In the genomic region with DNA sequence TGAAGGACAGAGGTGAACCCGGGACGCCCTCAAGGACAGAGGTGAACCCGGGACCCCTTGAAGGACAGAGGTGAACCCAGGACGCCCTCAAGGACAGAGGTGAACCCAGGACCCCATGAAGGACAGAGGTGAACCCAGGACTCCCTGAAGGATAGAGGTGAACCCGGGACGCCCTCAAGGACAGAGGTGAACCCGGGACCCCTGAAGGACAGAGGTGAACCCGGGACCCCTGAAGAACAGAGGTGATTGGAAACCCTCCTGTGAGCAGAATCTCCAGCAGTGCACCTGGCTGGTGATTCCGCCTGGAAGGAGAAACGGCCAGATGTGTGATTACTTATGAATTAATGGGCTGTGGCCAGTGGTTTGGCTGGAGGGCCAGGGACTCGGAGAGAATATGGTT, we compare ENCODE assay signal across 23 cellular contexts.
A peak's percentile ranks its signal among the peaks of the same experiment; 100 is the strongest.
DNase-seq lines count a peak whose midpoint lies in the region; ATAC-seq and TF ChIP-seq lines count a peak whose summit lies in the region.
"Had no signal": no experiment of that assay in that cellular context is flagged by ENCODE, and none has a peak within 500 bp of the region (broad histone marks: within the 10 kb centered on the region; RNA-seq: fewer than 3 reads in every experiment).

No MANE protein-coding gene starts in this region.

- H3K36me3 Mint-ChIP-seq in endothelial cell (ENCODE audit: low read depth, unreplicated experiment) (peaks cover 27% of the 10 kb centered on the region), osteocyte (ENCODE audit: unreplicated experiment) (no peaks in the 10 kb centered on the region)
- H3K36me3 Mint-ChIP-seq: CD14-positive monocyte; CD8-positive, alpha-beta memory T cell had no signal

- no peak overlapping the region for H3K27ac ChIP-seq in right atrium auricular region
- H3K27ac ChIP-seq in esophagus muscularis mucosa (replicated peaks in 1 of 4): no peak overlapping the region
- H3K27ac ChIP-seq: A549; BLaER1 treated with 17β-estradiol and CSF1 and Interleukin-3, amounts not matched to agents 10 nM and 100 nM had no signal

- H3K36me3 ChIP-seq in right atrium auricular region (no peaks in the 10 kb centered on the region), esophagus muscularis mucosa (no peaks in the 10 kb centered on the region)
- H3K36me3 ChIP-seq: BE2C had no signal

- no peak for TF ChIP-seq POLR2A in esophagus muscularis mucosa (IDR thresholded peaks at IDR 0.05; ENCODE audit: low read depth)

- no peaks in the 10 kb centered on the region for H3K4me1 ChIP-seq in right atrium auricular region
- H3K4me1 ChIP-seq in esophagus muscularis mucosa: peaks cover 0 to 8% (median 3%) of the 10 kb centered on the region in 4 donors
- H3K4me1 ChIP-seq: A549, BE2C had no signal

- peaks cover 23% of the 10 kb centered on the region for H3K27me3 Mint-ChIP-seq in endothelial cell (ENCODE audit: unreplicated experiment)
- no peaks in the 10 kb centered on the region for H3K27me3 Mint-ChIP-seq in osteocyte (ENCODE audit: unreplicated experiment)

- H3K4me1 Mint-ChIP-seq in endothelial cell (ENCODE audit: unreplicated experiment) (no peaks in the 10 kb centered on the region), osteocyte (ENCODE audit: unreplicated experiment) (no peaks in the 10 kb centered on the region)
- H3K4me1 Mint-ChIP-seq: CD14-positive monocyte; CD8-positive, alpha-beta memory T cell; GM23338 had no signal

- TF ChIP-seq EP300 in esophagus muscularis mucosa (IDR thresholded peaks at IDR 0.05): no peak

- H3K4me3 ChIP-seq in right atrium auricular region (no peak overlapping the region), esophagus muscularis mucosa (no peak overlapping the region)
- H3K4me3 ChIP-seq: A549; BLaER1 treated with 17β-estradiol and CSF1 and Interleukin-3, amounts not matched to agents 10 nM and 100 nM; GM12878; GM23338 had no signal

- H3K27me3 ChIP-seq in right atrium auricular region: no peaks in the 10 kb centered on the region
- H3K27me3 ChIP-seq in esophagus muscularis mucosa: peaks cover 0 to 36% (median 0%) of the 10 kb centered on the region in 4 donors
- H3K27me3 ChIP-seq: BE2C; BLaER1 treated with 17β-estradiol and CSF1 and Interleukin-3, amounts not matched to agents 10 nM and 100 nM had no signal

- intact Hi-C loops in left cardiac atrium (cut with DNase I): no loop called here
- intact Hi-C loops in esophagus muscularis mucosa (cut with DNase I): no loop called here

- H3K27ac Mint-ChIP-seq in endothelial cell (ENCODE audit: unreplicated experiment) (peak overlapping the region; percentile 31), osteocyte (ENCODE audit: unreplicated experiment) (no peak overlapping the region)
- H3K27ac Mint-ChIP-seq: CD4-positive, alpha-beta T cell; GM23338 had no signal

- ATAC-seq in left cardiac atrium: no peak
- ATAC-seq: A549, GM12878, GM23338 had no signal

- peaks cover 47% of the 10 kb centered on the region for H3K9me3 Mint-ChIP-seq in endothelial cell (ENCODE audit: unreplicated experiment)
- H3K9me3 Mint-ChIP-seq in osteocyte (ENCODE audit: unreplicated experiment): peaks cover 21% of the 10 kb centered on the region

- TF ChIP-seq CTCF in right atrium auricular region (IDR thresholded peaks at IDR 0.05) (no peak), endothelial cell (IDR thresholded peaks at IDR 0.05; ENCODE audit: unreplicated experiment) (no peak), osteocyte (IDR thresholded peaks at IDR 0.05) (no peak), esophagus muscularis mucosa (IDR thresholded peaks at IDR 0.05) (no peak)

- peak; percentile 36 for DNase-seq in right atrium auricular region (ENCODE audit: low spot score)
- DNase-seq in left cardiac atrium: no peak
- no peak for DNase-seq in endothelial cell (ENCODE audit: low spot score)
- DNase-seq in osteocyte (ENCODE audit: extremely low spot score, unreplicated experiment): peak; percentile 38
- DNase-seq in stimulated activated CD4-positive, alpha-beta T cell treated with anti-CD3 and anti-CD28 coated beads, Interleukin-15, amount 100 ng/mL, for 24 hours: no peak
- no peak for DNase-seq in esophagus muscularis mucosa (ENCODE audit: extremely low spot score)
- no peak for DNase-seq in NCI-H2171 (lab: John Stamatoyannopoulos, UW)
- DNase-seq: 8988T; ACHN; AML-193; BE2C; CD4-positive, alpha-beta T cell; CD8-positive, alpha-beta memory T cell; DMS 273 treated with DMSO at 0.1 percent for 48 hours; DMS79; EL; GDM1; HCEC 1CT had no signal

- WGBS in esophagus muscularis mucosa: 95% methylated on average over 11 of the region's 11 CpGs

- H3K4me3 Mint-ChIP-seq in endothelial cell (ENCODE audit: unreplicated experiment) (no peak overlapping the region), osteocyte (ENCODE audit: unreplicated experiment) (no peak overlapping the region)
- H3K4me3 Mint-ChIP-seq: CD14-positive monocyte; CD4-positive, alpha-beta T cell; CD8-positive, alpha-beta memory T cell; GM23338 had no signal

- H3K9me3 ChIP-seq in right atrium auricular region: no peaks in the 10 kb centered on the region
- no peaks in the 10 kb centered on the region for H3K9me3 ChIP-seq in esophagus muscularis mucosa

Comparison
In these comparisons a context has a peak if more than half of its experiments do, and no peak if none do; other contexts are left out.
1. DNase-seq: peak in right atrium auricular region (single experiment) and osteocyte (single experiment); none in left cardiac atrium (single experiment), endothelial cell (single experiment), stimulated activated CD4-positive, alpha-beta T cell treated with anti-CD3 and anti-CD28 coated beads, Interleukin-15, amount 100 ng/mL, for 24 hours (single experiment), esophagus muscularis mucosa (single experiment) and NCI-H2171 (single experiment).